32 cellular contexts compared by ENCODE assay signal in the genomic region with DNA sequence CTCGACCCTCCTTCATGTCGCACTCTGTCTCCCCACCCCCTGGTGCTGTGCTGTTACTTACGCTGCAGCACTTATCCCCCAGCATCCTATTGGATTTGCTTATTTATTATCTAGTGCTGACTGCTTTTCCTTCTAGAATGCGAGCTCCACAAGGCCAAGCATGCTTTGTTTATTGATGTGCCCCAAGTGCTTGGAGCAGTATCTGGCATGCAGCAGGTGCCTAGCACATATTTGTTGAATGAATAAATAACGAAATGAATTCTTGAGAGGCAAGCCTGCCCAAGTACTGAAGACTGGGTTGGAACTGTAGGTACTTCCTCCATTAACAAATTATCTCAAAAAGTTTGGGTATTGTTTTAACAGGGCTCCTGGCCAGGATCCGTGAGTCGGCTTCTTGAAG.
"Had no signal": no experiment of that assay in that cellular context is flagged by ENCODE, and none has a peak within 500 bp of the region (broad histone marks: within the 10 kb centered on the region; RNA-seq: fewer than 3 reads in every experiment).

No MANE protein-coding gene starts in this region.

- H3K27ac ChIP-seq: adrenal gland, coronary artery, dorsolateral prefrontal cortex, foreskin keratinocyte, gastrocnemius medialis, heart left ventricle, VCaP had no signal

- DNase-seq: activated CD4-positive, alpha-beta T cell treated with anti-CD3 and anti-CD28 coated beads for 1 hour; activated CD4-positive, alpha-beta T cell treated with anti-CD3 and anti-CD28 coated beads for 48 hours; activated CD4-positive, alpha-beta T cell treated with anti-CD3 and anti-CD28 coated beads, Interleukin-2, amount 50 U/mL, for 1 hour; activated CD4-positive, alpha-beta T cell treated with anti-CD3 and anti-CD28 coated beads, Interleukin-2, amount 50 U/mL, for 48 hours; activated CD8-positive, alpha-beta memory T cell treated with anti-CD3 and anti-CD28 coated beads for 24 hours; activated CD8-positive, alpha-beta T cell treated with anti-CD3 and anti-CD28 coated beads for 36 hours; activated effector memory CD4-positive, alpha-beta T cell treated with anti-CD3 and anti-CD28 coated beads, Interleukin-2, amount 50 U/mL, for 16 hours; activated naive CD4-positive, alpha-beta T cell treated with anti-CD3 and anti-CD28 coated beads for 36 hours; activated naive CD8-positive, alpha-beta T cell treated with anti-CD3 and anti-CD28 coated beads for 36 hours; activated naive CD8-positive, alpha-beta T cell treated with anti-CD3 and anti-CD28 coated beads, Interleukin-2, amount 50 U/mL, for 24 hours; activated T-cell treated with anti-CD3 and anti-CD28 coated beads, Interleukin-2, amount 50 U/mL, for 4 hours; adrenal gland; amygdala; aorta; dorsolateral prefrontal cortex; effector memory CD4-positive, alpha-beta T cell; endodermal cell; gastrocnemius medialis; glutamatergic neuron; heart left ventricle; T-helper 2 cell had no signal

- H3K27ac Mint-ChIP-seq: activated CD8-positive, alpha-beta T cell treated with anti-CD3 and anti-CD28 coated beads for 36 hours; activated naive CD4-positive, alpha-beta T cell treated with anti-CD3 and anti-CD28 coated beads for 36 hours; activated naive CD4-positive, alpha-beta T cell treated with anti-CD3 and anti-CD28 coated beads, Interleukin-2, amount 50 U/mL, for 24 hours; activated naive CD8-positive, alpha-beta T cell treated with anti-CD3 and anti-CD28 coated beads for 36 hours; activated naive CD8-positive, alpha-beta T cell treated with anti-CD3 and anti-CD28 coated beads, Interleukin-2, amount 50 U/mL, for 24 hours; activated T-helper 17 cell treated with anti-CD3 and anti-CD28 coated beads, Interleukin-2, amount 50 U/mL, for 72 hours; brain; dendritic cell treated with granulocyte-macrophage colony-stimulating factor and Interleukin-4, amounts not matched to agents 40 ng/mL and 50 ng/mL, for 4 days; endodermal cell; WTC11 had no signal

- H3K36me3 ChIP-seq: adrenal gland, gastrocnemius medialis, heart left ventricle had no signal

- H3K36me3 Mint-ChIP-seq: activated naive CD4-positive, alpha-beta T cell treated with anti-CD3 and anti-CD28 coated beads, Interleukin-2, amount 50 U/mL, for 24 hours; activated naive CD8-positive, alpha-beta T cell treated with anti-CD3 and anti-CD28 coated beads for 36 hours; brain; WTC11 had no signal

- H3K4me1 ChIP-seq: foreskin keratinocyte, gastrocnemius medialis had no signal

- FAIRE-seq: bronchial epithelial cell had no signal

- H3K4me1 Mint-ChIP-seq: activated naive CD4-positive, alpha-beta T cell treated with anti-CD3 and anti-CD28 coated beads, Interleukin-2, amount 50 U/mL, for 24 hours; activated naive CD8-positive, alpha-beta T cell treated with anti-CD3 and anti-CD28 coated beads, Interleukin-2, amount 50 U/mL, for 24 hours; activated T-helper 17 cell treated with anti-CD3 and anti-CD28 coated beads, Interleukin-2, amount 50 U/mL, for 72 hours; endodermal cell had no signal

- H3K9me3 Mint-ChIP-seq: activated CD8-positive, alpha-beta T cell treated with anti-CD3 and anti-CD28 coated beads for 36 hours; activated naive CD4-positive, alpha-beta T cell treated with anti-CD3 and anti-CD28 coated beads for 36 hours; activated naive CD4-positive, alpha-beta T cell treated with anti-CD3 and anti-CD28 coated beads, Interleukin-2, amount 50 U/mL, for 24 hours; activated naive CD8-positive, alpha-beta T cell treated with anti-CD3 and anti-CD28 coated beads for 36 hours; activated naive CD8-positive, alpha-beta T cell treated with anti-CD3 and anti-CD28 coated beads, Interleukin-2, amount 50 U/mL, for 24 hours; activated T-cell treated with anti-CD3 and anti-CD28 coated beads, Interleukin-2, amount 50 U/mL, for 4 hours; activated T-helper 17 cell treated with anti-CD3 and anti-CD28 coated beads, Interleukin-2, amount 50 U/mL, for 72 hours; central memory CD8-positive, alpha-beta T cell; dendritic cell treated with granulocyte-macrophage colony-stimulating factor and Interleukin-4, amounts not matched to agents 40 ng/mL and 50 ng/mL, for 4 days; endodermal cell; WTC11 had no signal

- H3K9me3 ChIP-seq: adrenal gland, gastrocnemius medialis had no signal

- H3K27me3 ChIP-seq: foreskin keratinocyte had no signal

- ATAC-seq: activated CD8-positive, alpha-beta T cell treated with anti-CD3 and anti-CD28 coated beads for 36 hours; activated naive CD8-positive, alpha-beta T cell treated with anti-CD3 and anti-CD28 coated beads, Interleukin-2, amount 50 U/mL, for 24 hours; activated T-cell treated with anti-CD3 and anti-CD28 coated beads, Interleukin-2, amount 50 U/mL, for 4 hours; activated T-helper 17 cell treated with anti-CD3 and anti-CD28 coated beads, Interleukin-2, amount 50 U/mL, for 72 hours; esophagus mucosa; foreskin keratinocyte; gastrocnemius medialis; heart left ventricle; WTC11 had no signal

- H3K4me3 ChIP-seq: adrenal gland, coronary artery, dorsolateral prefrontal cortex, gastrocnemius medialis, heart left ventricle had no signal

- H3K4me3 Mint-ChIP-seq: activated CD8-positive, alpha-beta T cell treated with anti-CD3 and anti-CD28 coated beads for 36 hours; activated naive CD4-positive, alpha-beta T cell treated with anti-CD3 and anti-CD28 coated beads for 36 hours; activated naive CD4-positive, alpha-beta T cell treated with anti-CD3 and anti-CD28 coated beads, Interleukin-2, amount 50 U/mL, for 24 hours; activated naive CD8-positive, alpha-beta T cell treated with anti-CD3 and anti-CD28 coated beads for 36 hours; activated naive CD8-positive, alpha-beta T cell treated with anti-CD3 and anti-CD28 coated beads, Interleukin-2, amount 50 U/mL, for 24 hours; activated T-cell treated with anti-CD3 and anti-CD28 coated beads, Interleukin-2, amount 50 U/mL, for 4 hours; activated T-helper 17 cell treated with anti-CD3 and anti-CD28 coated beads, Interleukin-2, amount 50 U/mL, for 72 hours; brain; central memory CD8-positive, alpha-beta T cell; dendritic cell treated with granulocyte-macrophage colony-stimulating factor and Interleukin-4, amounts not matched to agents 40 ng/mL and 50 ng/mL, for 4 days; endodermal cell; WTC11 had no signal
